Comparison of ENCODE assay signal across 8 cellular contexts in genomic region chr4:152106113-152106763, GRCh38.
DNase-seq lines count a peak whose midpoint lies in the region; ATAC-seq and TF ChIP-seq lines count a peak whose summit lies in the region.

No MANE protein-coding gene starts in this region.

- no peaks in the 10 kb centered on the region for H3K27me3 ChIP-seq in ascending aorta

- peaks cover 0 to 2% (median 0%) of the 10 kb centered on the region in 3 donors for H3K27me3 Mint-ChIP-seq in immature natural killer cell (ENCODE audit: low read depth in 3 of 3)

- peaks cover 60 to 73% of the 10 kb centered on the region in 2 donors for H3K4me1 Mint-ChIP-seq in immature natural killer cell
- H3K4me1 Mint-ChIP-seq in stimulated activated effector memory CD8-positive, alpha-beta T cell treated with anti-CD3 and anti-CD28 coated beads, Interleukin-12 subunit alpha, Interleukin-12 subunit beta, amount 100 ng/mL, for 72 hours = peaks cover 82% of the 10 kb centered on the region

- peak overlapping the region in 5 of 6 donors; percentile 8 to 87 (median 53) for H3K27ac Mint-ChIP-seq in immature natural killer cell
- H3K27ac Mint-ChIP-seq in stimulated activated effector memory CD8-positive, alpha-beta T cell treated with anti-CD3 and anti-CD28 coated beads, Interleukin-12 subunit alpha, Interleukin-12 subunit beta, amount 100 ng/mL, for 72 hours = peak overlapping the region; percentile 61

- DNase-seq in AG09309 (ENCODE audit: low read depth) (peak; percentile 92), HK-2 (ENCODE audit: unreplicated experiment) (peak; percentile 81), ascending aorta (ENCODE audit: low spot score in 2 of 2) (peak; percentile 61 to 90), immature natural killer cell (no peak), GM13977 (ENCODE audit: low spot score) (no peak)
- no peak for DNase-seq in stimulated activated effector memory CD8-positive, alpha-beta T cell treated with anti-CD3 and anti-CD28 coated beads, Interleukin-12 subunit alpha, Interleukin-12 subunit beta, amount 100 ng/mL, for 72 hours (ENCODE audit: low spot score in 2 of 2)

- no peak for ATAC-seq in stimulated activated effector memory CD8-positive, alpha-beta T cell treated with anti-CD3 and anti-CD28 coated beads, Interleukin-12 subunit alpha, Interleukin-12 subunit beta, amount 100 ng/mL, for 72 hours
- ATAC-seq in HG02642 (IDR thresholded peaks at IDR 0.05; ENCODE audit: poor library complexity, unreplicated experiment) (no peak), HG02623 (IDR thresholded peaks at IDR 0.05; ENCODE audit: unreplicated experiment) (no peak)

- H3K4me3 ChIP-seq in AG09309 (ENCODE audit: control insufficient read depth, low read depth, low read length) (no peak overlapping the region), ascending aorta (no peak overlapping the region)

- in situ Hi-C loops in GM13977 (cut with MboI; ENCODE audit: low pct_unique_long_range_greater_than_20kb, low sequenced_read_pairs, unreplicated experiment) = no loop called here

- no peaks in the 10 kb centered on the region for H3K9me3 ChIP-seq in ascending aorta

- no peaks in the 10 kb centered on the region for H3K36me3 ChIP-seq in ascending aorta

- TF ChIP-seq CTCF in AG09309 (IDR thresholded peaks at IDR 0.05; ENCODE audit: control insufficient read depth, insufficient read depth, low read depth, low read length, missing control alignments) (no peak), ascending aorta (IDR thresholded peaks at IDR 0.05) (no peak), GM13977 (IDR thresholded peaks at IDR 0.05; ENCODE audit: extremely low read depth, insufficient read depth, missing control alignments) (no peak)

- peak overlapping the region; percentile 19 to 70 (median 36) for H3K4me3 Mint-ChIP-seq in immature natural killer cell
- H3K4me3 Mint-ChIP-seq in stimulated activated effector memory CD8-positive, alpha-beta T cell treated with anti-CD3 and anti-CD28 coated beads, Interleukin-12 subunit alpha, Interleukin-12 subunit beta, amount 100 ng/mL, for 72 hours = no peak overlapping the region

- no peaks in the 10 kb centered on the region for H3K9me3 Mint-ChIP-seq in immature natural killer cell
- no peaks in the 10 kb centered on the region for H3K9me3 Mint-ChIP-seq in stimulated activated effector memory CD8-positive, alpha-beta T cell treated with anti-CD3 and anti-CD28 coated beads, Interleukin-12 subunit alpha, Interleukin-12 subunit beta, amount 100 ng/mL, for 72 hours

- intact Hi-C loops in ascending aorta (cut with DNase I) = no loop called here

- H3K4me1 ChIP-seq in ascending aorta = no peaks in the 10 kb centered on the region

- H3K27ac ChIP-seq in ascending aorta = no peak overlapping the region

- no peaks in the 10 kb centered on the region for H3K36me3 Mint-ChIP-seq in immature natural killer cell
- no peaks in the 10 kb centered on the region for H3K36me3 Mint-ChIP-seq in stimulated activated effector memory CD8-positive, alpha-beta T cell treated with anti-CD3 and anti-CD28 coated beads, Interleukin-12 subunit alpha, Interleukin-12 subunit beta, amount 100 ng/mL, for 72 hours

Comparison
In these comparisons a context has a peak if more than half of its experiments do, and no peak if none do; other contexts are left out.
1. DNase-seq: peak in AG09309 (single experiment), HK-2 (single experiment) and ascending aorta (2 of 2); none in immature natural killer cell (0 of 3), stimulated activated effector memory CD8-positive, alpha-beta T cell treated with anti-CD3 and anti-CD28 coated beads, Interleukin-12 subunit alpha, Interleukin-12 subunit beta, amount 100 ng/mL, for 72 hours (0 of 2) and GM13977 (single experiment).